Comparison of ENCODE assay signal across 37 cellular contexts in genomic region chr1:180352021-180352420, GRCh38.
"Had no signal": no experiment of that assay in that cellular context is flagged by ENCODE, and none has a peak within 500 bp of the region (broad histone marks: within the 10 kb centered on the region; RNA-seq: fewer than 3 reads in every experiment).

No MANE protein-coding gene starts in this region.

- H3K9me3 ChIP-seq: adrenal gland, ascending aorta, body of pancreas, breast epithelium had no signal

- H3K36me3 ChIP-seq: adrenal gland, ascending aorta, brain microvascular endothelial cell, breast epithelium, cardiac muscle cell had no signal

- H3K4me1 ChIP-seq: ascending aorta, body of pancreas, breast epithelium had no signal

- FAIRE-seq: bronchial epithelial cell had no signal

- H3K4me3 ChIP-seq: adrenal gland, ascending aorta, body of pancreas, breast epithelium, cardiac muscle cell had no signal

- H3K27ac Mint-ChIP-seq: activated naive CD4-positive, alpha-beta T cell treated with anti-CD3 and anti-CD28 coated beads for 36 hours; activated naive CD4-positive, alpha-beta T cell treated with anti-CD3 and anti-CD28 coated beads, Interleukin-2, amount 10 ng/mL, durations not matched to agents 7 days and 5 days; activated naive CD4-positive, alpha-beta T cell treated with anti-CD3 and anti-CD28 coated beads, Interleukin-2, amount 50 U/mL, for 72 hours; activated naive CD8-positive, alpha-beta T cell; activated naive CD8-positive, alpha-beta T cell treated with anti-CD3 and anti-CD28 coated beads for 36 hours; activated naive CD8-positive, alpha-beta T cell treated with anti-CD3 and anti-CD28 coated beads, Interleukin-2, amount 10 ng/mL, durations not matched to agents 7 days and 5 days; activated naive CD8-positive, alpha-beta T cell treated with anti-CD3 and anti-CD28 coated beads, Interleukin-2, amount 50 U/mL, for 24 hours; activated T-cell treated with anti-CD3 and anti-CD28 coated beads, Interleukin-2, amount 50 U/mL, for 24 hours; activated T-cell treated with anti-CD3 and anti-CD28 coated beads, Interleukin-2, amount 50 U/mL, for 72 hours; activated T-helper 1 cell treated with anti-CD3 and anti-CD28 coated beads, Interleukin-12 subunit alpha, Interleukin-12 subunit beta, Interleukin-2, Interleukin-4 antibody, amounts not matched to agents 30 ng/mL and 10 ng/mL and 1 ng/mL, durations not matched to agents 14 hours and 24 hours and 36 hours; activated T-helper 17 cell treated with anti-CD3 and anti-CD28 coated beads, Interleukin-2, amount 50 U/mL, for 72 hours; activated T-helper 2 cell treated with anti-CD3 and anti-CD28 coated beads, Interferon-gamma antibody, Interleukin-2, Interleukin-4, amounts not matched to agents 10 μg/mL and 5 μg/mL and 100 μg/mL, durations not matched to agents 14 hours and 24 hours and 36 hours had no signal

- H3K4me3 Mint-ChIP-seq: activated naive CD4-positive, alpha-beta T cell treated with anti-CD3 and anti-CD28 coated beads for 36 hours; activated naive CD4-positive, alpha-beta T cell treated with anti-CD3 and anti-CD28 coated beads, Interleukin-2, amount 10 ng/mL, durations not matched to agents 7 days and 5 days; activated naive CD8-positive, alpha-beta T cell; activated naive CD8-positive, alpha-beta T cell treated with anti-CD3 and anti-CD28 coated beads for 36 hours; activated naive CD8-positive, alpha-beta T cell treated with anti-CD3 and anti-CD28 coated beads, Interleukin-2, amount 10 ng/mL, durations not matched to agents 7 days and 5 days; activated naive CD8-positive, alpha-beta T cell treated with anti-CD3 and anti-CD28 coated beads, Interleukin-2, amount 50 U/mL, for 24 hours; activated T-cell treated with anti-CD3 and anti-CD28 coated beads, Interleukin-2, amount 50 U/mL, for 24 hours; activated T-cell treated with anti-CD3 and anti-CD28 coated beads, Interleukin-2, amount 50 U/mL, for 4 hours; activated T-cell treated with anti-CD3 and anti-CD28 coated beads, Interleukin-2, amount 50 U/mL, for 72 hours; activated T-helper 1 cell treated with anti-CD3 and anti-CD28 coated beads, Interleukin-12 subunit alpha, Interleukin-12 subunit beta, Interleukin-2, Interleukin-4 antibody, amounts not matched to agents 30 ng/mL and 10 ng/mL and 1 ng/mL, durations not matched to agents 14 hours and 24 hours and 36 hours; activated T-helper 17 cell treated with anti-CD3 and anti-CD28 coated beads, Interleukin-2, amount 50 U/mL, for 72 hours; brain; central memory CD8-positive, alpha-beta T cell had no signal

- H3K27ac ChIP-seq: adrenal gland, ascending aorta, body of pancreas, brain microvascular endothelial cell, breast epithelium, cardiac muscle cell had no signal

- H3K4me1 Mint-ChIP-seq: activated naive CD4-positive, alpha-beta T cell treated with anti-CD3 and anti-CD28 coated beads, Interleukin-2, amount 10 ng/mL, durations not matched to agents 7 days and 5 days; activated naive CD8-positive, alpha-beta T cell treated with anti-CD3 and anti-CD28 coated beads, Interleukin-2, amount 10 ng/mL, durations not matched to agents 7 days and 5 days; activated naive CD8-positive, alpha-beta T cell treated with anti-CD3 and anti-CD28 coated beads, Interleukin-2, amount 50 U/mL, for 24 hours had no signal

- H3K9me3 Mint-ChIP-seq: activated naive CD4-positive, alpha-beta T cell treated with anti-CD3 and anti-CD28 coated beads for 36 hours; activated naive CD4-positive, alpha-beta T cell treated with anti-CD3 and anti-CD28 coated beads, Interleukin-2, amount 10 ng/mL, durations not matched to agents 7 days and 5 days; activated naive CD4-positive, alpha-beta T cell treated with anti-CD3 and anti-CD28 coated beads, Interleukin-2, amount 50 U/mL, for 72 hours; activated naive CD8-positive, alpha-beta T cell treated with anti-CD3 and anti-CD28 coated beads, Interleukin-2, amount 10 ng/mL, durations not matched to agents 7 days and 5 days; activated naive CD8-positive, alpha-beta T cell treated with anti-CD3 and anti-CD28 coated beads, Interleukin-2, amount 50 U/mL, for 24 hours; activated T-cell treated with anti-CD3 and anti-CD28 coated beads, Interleukin-2, amount 50 U/mL, for 4 hours; activated T-cell treated with anti-CD3 and anti-CD28 coated beads, Interleukin-2, amount 50 U/mL, for 72 hours; activated T-helper 1 cell treated with anti-CD3 and anti-CD28 coated beads, Interleukin-12 subunit alpha, Interleukin-12 subunit beta, Interleukin-2, Interleukin-4 antibody, amounts not matched to agents 30 ng/mL and 10 ng/mL and 1 ng/mL, durations not matched to agents 14 hours and 24 hours and 36 hours; activated T-helper 17 cell treated with anti-CD3 and anti-CD28 coated beads, Interleukin-2, amount 50 U/mL, for 72 hours; activated T-helper 2 cell treated with anti-CD3 and anti-CD28 coated beads, Interferon-gamma antibody, Interleukin-2, Interleukin-4, amounts not matched to agents 10 μg/mL and 5 μg/mL and 100 μg/mL, durations not matched to agents 14 hours and 24 hours and 36 hours; central memory CD8-positive, alpha-beta T cell had no signal

- H3K27me3 Mint-ChIP-seq: activated naive CD4-positive, alpha-beta T cell treated with anti-CD3 and anti-CD28 coated beads, Interleukin-2, amount 10 ng/mL, durations not matched to agents 7 days and 5 days; activated naive CD8-positive, alpha-beta T cell; activated naive CD8-positive, alpha-beta T cell treated with anti-CD3 and anti-CD28 coated beads for 36 hours; activated naive CD8-positive, alpha-beta T cell treated with anti-CD3 and anti-CD28 coated beads, Interleukin-2, amount 10 ng/mL, durations not matched to agents 7 days and 5 days; activated naive CD8-positive, alpha-beta T cell treated with anti-CD3 and anti-CD28 coated beads, Interleukin-2, amount 50 U/mL, for 24 hours; activated T-cell treated with anti-CD3 and anti-CD28 coated beads, Interleukin-2, amount 50 U/mL, for 24 hours; activated T-helper 17 cell treated with anti-CD3 and anti-CD28 coated beads, Interleukin-2, amount 50 U/mL, for 72 hours; brain; central memory CD8-positive, alpha-beta T cell had no signal

- H3K27me3 ChIP-seq: adrenal gland, ascending aorta, body of pancreas, brain microvascular endothelial cell, breast epithelium, cardiac muscle cell had no signal

- H3K36me3 Mint-ChIP-seq: activated naive CD4-positive, alpha-beta T cell treated with anti-CD3 and anti-CD28 coated beads, Interleukin-2, amount 10 ng/mL, durations not matched to agents 7 days and 5 days had no signal

- ATAC-seq: activated naive CD4-positive, alpha-beta T cell treated with anti-CD3 and anti-CD28 coated beads, Interleukin-2, amount 50 U/mL, for 72 hours; activated naive CD8-positive, alpha-beta T cell treated with anti-CD3 and anti-CD28 coated beads, Interleukin-2, amount 50 U/mL, for 24 hours; activated T-cell treated with anti-CD3 and anti-CD28 coated beads, Interleukin-2, amount 50 U/mL, for 4 hours; activated T-cell treated with anti-CD3 and anti-CD28 coated beads, Interleukin-2, amount 50 U/mL, for 72 hours; activated T-helper 17 cell treated with anti-CD3 and anti-CD28 coated beads, Interleukin-2, amount 50 U/mL, for 72 hours; body of pancreas had no signal

- DNase-seq: activated effector memory CD4-positive, alpha-beta T cell treated with anti-CD3 and anti-CD28 coated beads, Interleukin-2, amount 50 U/mL, for 16 hours; activated effector memory CD4-positive, alpha-beta T cell treated with Interleukin-2 at 50 U/mL for 16 hours; activated gamma-delta T cell; activated gamma-delta T cell treated with Interleukin-2 at 50 U/mL for 16 hours; activated naive CD4-positive, alpha-beta T cell; activated naive CD4-positive, alpha-beta T cell treated with anti-CD3 and anti-CD28 coated beads for 36 hours; activated naive CD4-positive, alpha-beta T cell treated with anti-CD3 and anti-CD28 coated beads, Interleukin-2, amount 10 ng/mL, durations not matched to agents 7 days and 5 days; activated naive CD4-positive, alpha-beta T cell treated with Interleukin-2 at 50 U/mL for 16 hours; activated naive CD8-positive, alpha-beta T cell treated with anti-CD3 and anti-CD28 coated beads for 36 hours; activated naive CD8-positive, alpha-beta T cell treated with anti-CD3 and anti-CD28 coated beads, Interleukin-2, amount 10 ng/mL, durations not matched to agents 7 days and 5 days; activated naive CD8-positive, alpha-beta T cell treated with anti-CD3 and anti-CD28 coated beads, Interleukin-2, amount 50 U/mL, for 24 hours; activated T-cell treated with anti-CD3 and anti-CD28 coated beads, Interleukin-2, amount 50 U/mL, for 1 hour; activated T-cell treated with anti-CD3 and anti-CD28 coated beads, Interleukin-2, amount 50 U/mL, for 24 hours; activated T-cell treated with anti-CD3 and anti-CD28 coated beads, Interleukin-2, amount 50 U/mL, for 4 hours; activated T-cell treated with anti-CD3 and anti-CD28 coated beads, Interleukin-2, amount 50 U/mL, for 48 hours; activated T-cell treated with anti-CD3 and anti-CD28 coated beads, Interleukin-2, amount 50 U/mL, for 72 hours; adrenal gland; amniotic stem cell; amygdala; anterior cingulate cortex; aorta; body of pancreas; brain microvascular endothelial cell; caudate nucleus; central memory CD4-positive, alpha-beta T cell; cerebellar nuclear complex had no signal
